Comparison of ENCODE assay signal across 1 cellular context in the genomic region with DNA sequence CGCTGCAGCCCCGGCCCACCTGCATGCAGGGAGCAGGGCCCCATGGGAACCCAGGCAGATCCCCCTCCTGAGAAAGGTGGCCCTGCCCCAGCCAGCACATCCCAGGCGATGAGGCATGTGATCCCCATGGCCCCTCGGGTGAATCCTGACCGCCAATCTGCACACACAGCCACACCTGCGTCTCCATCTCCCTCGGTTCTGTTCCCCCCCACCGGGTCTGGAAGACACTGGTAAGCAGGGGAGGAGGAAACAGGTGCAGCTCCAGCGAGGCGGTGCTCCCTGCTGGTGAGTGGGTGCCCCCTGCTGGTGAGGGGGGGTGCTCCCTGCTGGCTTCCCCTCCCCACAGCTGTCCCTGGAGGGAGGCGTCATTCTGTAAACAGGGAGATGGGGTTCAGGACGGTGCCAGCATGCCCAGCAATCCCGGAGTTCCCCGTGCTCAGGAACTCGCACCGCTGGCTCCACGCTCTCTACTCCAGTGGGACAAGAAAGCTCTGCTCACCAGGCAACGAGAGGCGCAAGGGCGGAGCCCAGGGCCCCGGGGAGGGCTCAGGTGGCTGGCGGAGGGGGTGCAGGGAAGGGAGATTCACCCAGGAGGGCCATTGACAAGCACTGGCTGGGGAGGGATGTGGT.
TF ChIP-seq lines count a peak whose summit lies in the region.

No MANE protein-coding gene starts in this region.

TF ChIP-seq in HepG2, 621 proteins besides CTCF, POLR2A, EP300 and RAD21 (continued from another document and continues in another):
- TF ChIP-seq, protein P1, sequence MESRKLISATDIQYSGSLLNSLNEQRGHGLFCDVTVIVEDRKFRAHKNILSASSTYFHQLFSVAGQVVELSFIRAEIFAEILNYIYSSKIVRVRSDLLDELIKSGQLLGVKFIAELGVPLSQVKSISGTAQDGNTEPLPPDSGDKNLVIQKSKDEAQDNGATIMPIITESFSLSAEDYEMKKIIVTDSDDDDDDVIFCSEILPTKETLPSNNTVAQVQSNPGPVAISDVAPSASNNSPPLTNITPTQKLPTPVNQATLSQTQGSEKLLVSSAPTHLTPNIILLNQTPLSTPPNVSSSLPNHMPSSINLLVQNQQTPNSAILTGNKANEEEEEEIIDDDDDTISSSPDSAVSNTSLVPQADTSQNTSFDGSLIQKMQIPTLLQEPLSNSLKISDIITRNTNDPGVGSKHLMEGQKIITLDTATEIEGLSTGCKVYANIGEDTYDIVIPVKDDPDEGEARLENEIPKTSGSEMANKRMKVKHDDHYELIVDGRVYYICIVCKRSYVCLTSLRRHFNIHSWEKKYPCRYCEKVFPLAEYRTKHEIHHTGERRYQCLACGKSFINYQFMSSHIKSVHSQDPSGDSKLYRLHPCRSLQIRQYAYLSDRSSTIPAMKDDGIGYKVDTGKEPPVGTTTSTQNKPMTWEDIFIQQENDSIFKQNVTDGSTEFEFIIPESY (CRISPR knock-in tag; IDR thresholded peaks at IDR 0.05): peak; percentile 77
- TF ChIP-seq, protein P2, sequence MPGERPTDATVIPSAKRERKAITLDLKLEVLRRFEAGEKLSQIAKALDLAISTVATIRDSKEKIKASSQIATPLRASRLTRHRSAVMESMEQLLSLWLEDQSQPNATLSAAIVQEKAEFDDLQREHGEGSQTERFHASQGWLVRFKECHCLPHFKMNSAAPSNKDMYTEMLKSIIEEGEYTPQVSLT (CRISPR knock-in tag; IDR thresholded peaks at IDR 0.05; ENCODE audit: borderline replicate concordance, low read depth): no peak
- TF ChIP-seq, protein P3, sequence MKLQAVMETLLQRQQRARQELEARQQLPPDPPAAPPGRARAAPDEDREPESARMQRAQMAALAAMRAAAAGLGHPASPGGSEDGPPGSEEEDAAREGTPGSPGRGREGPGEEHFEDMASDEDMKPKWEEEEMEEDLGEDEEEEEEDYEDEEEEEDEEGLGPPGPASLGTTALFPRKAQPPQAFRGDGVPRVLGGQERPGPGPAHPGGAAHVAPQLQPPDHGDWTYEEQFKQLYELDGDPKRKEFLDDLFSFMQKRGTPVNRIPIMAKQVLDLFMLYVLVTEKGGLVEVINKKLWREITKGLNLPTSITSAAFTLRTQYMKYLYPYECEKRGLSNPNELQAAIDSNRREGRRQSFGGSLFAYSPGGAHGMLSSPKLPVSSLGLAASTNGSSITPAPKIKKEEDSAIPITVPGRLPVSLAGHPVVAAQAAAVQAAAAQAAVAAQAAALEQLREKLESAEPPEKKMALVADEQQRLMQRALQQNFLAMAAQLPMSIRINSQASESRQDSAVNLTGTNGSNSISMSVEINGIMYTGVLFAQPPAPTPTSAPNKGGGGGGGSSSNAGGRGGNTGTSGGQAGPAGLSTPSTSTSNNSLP (IDR thresholded peaks at IDR 0.05; ENCODE audit: low read depth, low read length): no peak
- TF ChIP-seq U2AF1 (optimal IDR thresholded peaks at IDR 0.05; ENCODE audit: low read depth, low read length) (peak; percentile 28), KDM5B (CRISPR knock-in tag; IDR thresholded peaks at IDR 0.05; ENCODE audit: borderline replicate concordance) (peak; percentile 48; the same call in 1 of the 2 replicates), TEAD3 (CRISPR knock-in tag; optimal IDR thresholded peaks at IDR 0.05; ENCODE audit: borderline replicate concordance) (peak; percentile 44), ATF1 (CRISPR knock-in tag; IDR thresholded peaks at IDR 0.05) (no peak), MLLT10 (CRISPR knock-in tag; IDR thresholded peaks at IDR 0.05) (no peak), ZNF160 (CRISPR knock-in tag; IDR thresholded peaks at IDR 0.05) (no peak), TMF1 (CRISPR knock-in tag; IDR thresholded peaks at IDR 0.05; ENCODE audit: low read depth) (no peak), NFYC (CRISPR knock-in tag; IDR thresholded peaks at IDR 0.05) (no peak), JUND (CRISPR knock-in tag; IDR thresholded peaks at IDR 0.05) (0 out of 2 replicates have a peak, but pooled peaks have one; percentile 60), KAT7 (CRISPR knock-in tag; IDR thresholded peaks at IDR 0.05; ENCODE audit: borderline replicate concordance) (no peak), ZNF136 (CRISPR knock-in tag; IDR thresholded peaks at IDR 0.05; ENCODE audit: low read depth) (0 out of 2 replicates have a peak, but pooled peaks have one; percentile 44), SMAD9 (CRISPR knock-in tag; IDR thresholded peaks at IDR 0.05) (peak; percentile 83; the same call in 1 of the 2 replicates), ZNF547 (CRISPR knock-in tag; IDR thresholded peaks at IDR 0.05) (peak; percentile 66; the same call in 1 of the 2 replicates), ETV5 (CRISPR knock-in tag; IDR thresholded peaks at IDR 0.05; ENCODE audit: borderline replicate concordance) (no peak), CC2D1A (CRISPR knock-in tag; IDR thresholded peaks at IDR 0.05) (no peak), MTA1 (CRISPR knock-in tag; IDR thresholded peaks at IDR 0.05; ENCODE audit: borderline replicate concordance) (0 out of 2 replicates have a peak, but pooled peaks have one; percentile 40), ZNF274 (CRISPR knock-in tag; IDR thresholded peaks at IDR 0.05) (peak; percentile 27; the same call in 1 of the 2 replicates), ELF3 (CRISPR knock-in tag; IDR thresholded peaks at IDR 0.05) (peak; percentile 64; the same call in 1 of the 2 replicates), SMC3 (IDR thresholded peaks at IDR 0.05; ENCODE audit: low read length) (peak; percentile 57; the same call in 1 of the 2 replicates), FOXA3 (CRISPR knock-in tag; IDR thresholded peaks at IDR 0.05) (peak; percentile 86), SOX6 (IDR thresholded peaks at IDR 0.05) (no peak), SOX6 (CRISPR knock-in tag; IDR thresholded peaks at IDR 0.05) (peak; percentile 43), HDAC2 (CRISPR knock-in tag; IDR thresholded peaks at IDR 0.05) (peak; percentile 38; the same call in 1 of the 2 replicates), ZNF883 (CRISPR knock-in tag; IDR thresholded peaks at IDR 0.05; ENCODE audit: not compliant biosample characterization) (peak; percentile 29), ZNF674 (CRISPR knock-in tag; IDR thresholded peaks at IDR 0.05; ENCODE audit: low read depth) (no peak), MEIS1 (CRISPR knock-in tag; IDR thresholded peaks at IDR 0.05; ENCODE audit: borderline replicate concordance) (peak; percentile 65; the same call in 1 of the 2 replicates), SMAD1 (CRISPR knock-in tag; IDR thresholded peaks at IDR 0.05; ENCODE audit: borderline replicate concordance, low read depth) (peak; percentile 50; the same call in 1 of the 2 replicates), PRMT3 (CRISPR knock-in tag; IDR thresholded peaks at IDR 0.05; ENCODE audit: borderline replicate concordance, low read depth) (no peak), LCORL (IDR thresholded peaks at IDR 0.05) (no peak), LCORL (CRISPR knock-in tag; IDR thresholded peaks at IDR 0.05) (peak; percentile 9; the same call in 1 of the 2 replicates), FOXP1 (IDR thresholded peaks at IDR 0.05) (no peak), FOXP1 (CRISPR knock-in tag; IDR thresholded peaks at IDR 0.05) (0 out of 2 replicates have a peak, but pooled peaks have one; percentile 14), ZNF263 (CRISPR knock-in tag; IDR thresholded peaks at IDR 0.05) (peak; percentile 99), ZNF652 (CRISPR knock-in tag; IDR thresholded peaks at IDR 0.05; ENCODE audit: borderline replicate concordance, low read depth) (no peak; the same call in 1 of the 2 replicates), ADNP (CRISPR knock-in tag; IDR thresholded peaks at IDR 0.05) (no peak), ZNF570 (CRISPR knock-in tag; IDR thresholded peaks at IDR 0.05; ENCODE audit: borderline replicate concordance) (no peak), ZKSCAN1 (IDR thresholded peaks at IDR 0.05; ENCODE audit: low read length) (no peak), ZFX (CRISPR knock-in tag; IDR thresholded peaks at IDR 0.05; ENCODE audit: low read depth) (peak; percentile 18; the same call in 1 of the 2 replicates), GPN1 (CRISPR knock-in tag; IDR thresholded peaks at IDR 0.05; ENCODE audit: borderline replicate concordance) (no peak), YY1 (IDR thresholded peaks at IDR 0.05; ENCODE audit: insufficient read depth, insufficient replicate concordance, low read depth, low read length) (peak; percentile 66), GATAD1 (CRISPR knock-in tag; IDR thresholded peaks at IDR 0.05) (0 out of 2 replicates have a peak, but pooled peaks have one; percentile 23)
- TF ChIP-seq, protein P4, sequence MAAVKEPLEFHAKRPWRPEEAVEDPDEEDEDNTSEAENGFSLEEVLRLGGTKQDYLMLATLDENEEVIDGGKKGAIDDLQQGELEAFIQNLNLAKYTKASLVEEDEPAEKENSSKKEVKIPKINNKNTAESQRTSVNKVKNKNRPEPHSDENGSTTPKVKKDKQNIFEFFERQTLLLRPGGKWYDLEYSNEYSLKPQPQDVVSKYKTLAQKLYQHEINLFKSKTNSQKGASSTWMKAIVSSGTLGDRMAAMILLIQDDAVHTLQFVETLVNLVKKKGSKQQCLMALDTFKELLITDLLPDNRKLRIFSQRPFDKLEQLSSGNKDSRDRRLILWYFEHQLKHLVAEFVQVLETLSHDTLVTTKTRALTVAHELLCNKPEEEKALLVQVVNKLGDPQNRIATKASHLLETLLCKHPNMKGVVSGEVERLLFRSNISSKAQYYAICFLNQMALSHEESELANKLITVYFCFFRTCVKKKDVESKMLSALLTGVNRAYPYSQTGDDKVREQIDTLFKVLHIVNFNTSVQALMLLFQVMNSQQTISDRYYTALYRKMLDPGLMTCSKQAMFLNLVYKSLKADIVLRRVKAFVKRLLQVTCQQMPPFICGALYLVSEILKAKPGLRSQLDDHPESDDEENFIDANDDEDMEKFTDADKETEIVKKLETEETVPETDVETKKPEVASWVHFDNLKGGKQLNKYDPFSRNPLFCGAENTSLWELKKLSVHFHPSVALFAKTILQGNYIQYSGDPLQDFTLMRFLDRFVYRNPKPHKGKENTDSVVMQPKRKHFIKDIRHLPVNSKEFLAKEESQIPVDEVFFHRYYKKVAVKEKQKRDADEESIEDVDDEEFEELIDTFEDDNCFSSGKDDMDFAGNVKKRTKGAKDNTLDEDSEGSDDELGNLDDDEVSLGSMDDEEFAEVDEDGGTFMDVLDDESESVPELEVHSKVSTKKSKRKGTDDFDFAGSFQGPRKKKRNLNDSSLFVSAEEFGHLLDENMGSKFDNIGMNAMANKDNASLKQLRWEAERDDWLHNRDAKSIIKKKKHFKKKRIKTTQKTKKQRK (IDR thresholded peaks at IDR 0.05; ENCODE audit: low read length): no peak
- TF ChIP-seq, protein P5, sequence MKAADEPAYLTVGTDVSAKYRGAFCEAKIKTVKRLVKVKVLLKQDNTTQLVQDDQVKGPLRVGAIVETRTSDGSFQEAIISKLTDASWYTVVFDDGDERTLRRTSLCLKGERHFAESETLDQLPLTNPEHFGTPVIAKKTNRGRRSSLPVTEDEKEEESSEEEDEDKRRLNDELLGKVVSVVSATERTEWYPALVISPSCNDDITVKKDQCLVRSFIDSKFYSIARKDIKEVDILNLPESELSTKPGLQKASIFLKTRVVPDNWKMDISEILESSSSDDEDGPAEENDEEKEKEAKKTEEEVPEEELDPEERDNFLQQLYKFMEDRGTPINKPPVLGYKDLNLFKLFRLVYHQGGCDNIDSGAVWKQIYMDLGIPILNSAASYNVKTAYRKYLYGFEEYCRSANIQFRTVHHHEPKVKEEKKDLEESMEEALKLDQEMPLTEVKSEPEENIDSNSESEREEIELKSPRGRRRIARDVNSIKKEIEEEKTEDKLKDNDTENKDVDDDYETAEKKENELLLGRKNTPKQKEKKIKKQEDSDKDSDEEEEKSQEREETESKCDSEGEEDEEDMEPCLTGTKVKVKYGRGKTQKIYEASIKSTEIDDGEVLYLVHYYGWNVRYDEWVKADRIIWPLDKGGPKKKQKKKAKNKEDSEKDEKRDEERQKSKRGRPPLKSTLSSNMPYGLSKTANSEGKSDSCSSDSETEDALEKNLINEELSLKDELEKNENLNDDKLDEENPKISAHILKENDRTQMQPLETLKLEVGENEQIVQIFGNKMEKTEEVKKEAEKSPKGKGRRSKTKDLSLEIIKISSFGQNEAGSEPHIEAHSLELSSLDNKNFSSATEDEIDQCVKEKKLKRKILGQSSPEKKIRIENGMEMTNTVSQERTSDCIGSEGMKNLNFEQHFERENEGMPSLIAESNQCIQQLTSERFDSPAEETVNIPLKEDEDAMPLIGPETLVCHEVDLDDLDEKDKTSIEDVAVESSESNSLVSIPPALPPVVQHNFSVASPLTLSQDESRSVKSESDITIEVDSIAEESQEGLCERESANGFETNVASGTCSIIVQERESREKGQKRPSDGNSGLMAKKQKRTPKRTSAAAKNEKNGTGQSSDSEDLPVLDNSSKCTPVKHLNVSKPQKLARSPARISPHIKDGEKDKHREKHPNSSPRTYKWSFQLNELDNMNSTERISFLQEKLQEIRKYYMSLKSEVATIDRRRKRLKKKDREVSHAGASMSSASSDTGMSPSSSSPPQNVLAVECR (CRISPR knock-in tag; IDR thresholded peaks at IDR 0.05; ENCODE audit: borderline replicate concordance): no peak
- TF ChIP-seq, protein P6, sequence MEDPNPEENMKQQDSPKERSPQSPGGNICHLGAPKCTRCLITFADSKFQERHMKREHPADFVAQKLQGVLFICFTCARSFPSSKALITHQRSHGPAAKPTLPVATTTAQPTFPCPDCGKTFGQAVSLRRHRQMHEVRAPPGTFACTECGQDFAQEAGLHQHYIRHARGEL (CRISPR knock-in tag; IDR thresholded peaks at IDR 0.05): no peak
- TF ChIP-seq, protein P7, sequence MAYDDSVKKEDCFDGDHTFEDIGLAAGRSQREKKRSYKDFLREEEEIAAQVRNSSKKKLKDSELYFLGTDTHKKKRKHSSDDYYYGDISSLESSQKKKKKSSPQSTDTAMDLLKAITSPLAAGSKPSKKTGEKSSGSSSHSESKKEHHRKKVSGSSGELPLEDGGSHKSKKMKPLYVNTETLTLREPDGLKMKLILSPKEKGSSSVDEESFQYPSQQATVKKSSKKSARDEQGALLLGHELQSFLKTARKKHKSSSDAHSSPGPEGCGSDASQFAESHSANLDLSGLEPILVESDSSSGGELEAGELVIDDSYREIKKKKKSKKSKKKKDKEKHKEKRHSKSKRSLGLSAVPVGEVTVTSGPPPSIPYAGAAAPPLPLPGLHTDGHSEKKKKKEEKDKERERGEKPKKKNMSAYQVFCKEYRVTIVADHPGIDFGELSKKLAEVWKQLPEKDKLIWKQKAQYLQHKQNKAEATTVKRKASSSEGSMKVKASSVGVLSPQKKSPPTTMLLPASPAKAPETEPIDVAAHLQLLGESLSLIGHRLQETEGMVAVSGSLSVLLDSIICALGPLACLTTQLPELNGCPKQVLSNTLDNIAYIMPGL (CRISPR knock-in tag; IDR thresholded peaks at IDR 0.05; ENCODE audit: borderline replicate concordance in 1 of 2, low read depth in 1 of 2): peak; percentile 66 to 69; a peak in 1 of 4 replicates
- TF ChIP-seq, protein P8, sequence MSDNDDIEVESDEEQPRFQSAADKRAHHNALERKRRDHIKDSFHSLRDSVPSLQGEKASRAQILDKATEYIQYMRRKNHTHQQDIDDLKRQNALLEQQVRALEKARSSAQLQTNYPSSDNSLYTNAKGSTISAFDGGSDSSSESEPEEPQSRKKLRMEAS (IDR thresholded peaks at IDR 0.05): peak; percentile 38; the same call in 1 of the 2 replicates
- TF ChIP-seq, protein P9, sequence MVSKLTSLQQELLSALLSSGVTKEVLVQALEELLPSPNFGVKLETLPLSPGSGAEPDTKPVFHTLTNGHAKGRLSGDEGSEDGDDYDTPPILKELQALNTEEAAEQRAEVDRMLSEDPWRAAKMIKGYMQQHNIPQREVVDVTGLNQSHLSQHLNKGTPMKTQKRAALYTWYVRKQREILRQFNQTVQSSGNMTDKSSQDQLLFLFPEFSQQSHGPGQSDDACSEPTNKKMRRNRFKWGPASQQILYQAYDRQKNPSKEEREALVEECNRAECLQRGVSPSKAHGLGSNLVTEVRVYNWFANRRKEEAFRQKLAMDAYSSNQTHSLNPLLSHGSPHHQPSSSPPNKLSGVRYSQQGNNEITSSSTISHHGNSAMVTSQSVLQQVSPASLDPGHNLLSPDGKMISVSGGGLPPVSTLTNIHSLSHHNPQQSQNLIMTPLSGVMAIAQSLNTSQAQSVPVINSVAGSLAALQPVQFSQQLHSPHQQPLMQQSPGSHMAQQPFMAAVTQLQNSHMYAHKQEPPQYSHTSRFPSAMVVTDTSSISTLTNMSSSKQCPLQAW (CRISPR knock-in tag; IDR thresholded peaks at IDR 0.05): peak; percentile 64
